ENCODE assay signal across 18 cellular contexts in genomic region chr11:115084191-115084590, GRCh38.
DNase-seq lines count a peak whose midpoint lies in the region; ATAC-seq and TF ChIP-seq lines count a peak whose summit lies in the region.
"Had no signal": no experiment of that assay in that cellular context is flagged by ENCODE, and none has a peak within 500 bp of the region (broad histone marks: within the 10 kb centered on the region; RNA-seq: fewer than 3 reads in every experiment).

No MANE protein-coding gene starts in this region.

- H3K9me3 ChIP-seq in BE2C (no peaks in the 10 kb centered on the region), endodermal cell (ENCODE audit: control insufficient read depth, low read length) (no peaks in the 10 kb centered on the region)
- H3K9me3 ChIP-seq: Caco-2 had no signal

- no peak overlapping the region for H3K4me3 Mint-ChIP-seq in endodermal cell
- H3K4me3 Mint-ChIP-seq: CD4-positive, CD25-positive, alpha-beta regulatory T cell had no signal

- H3K4me3 ChIP-seq in BE2C (ENCODE audit: low read depth, low read length) (no peak overlapping the region), endodermal cell (ENCODE audit: low read length) (no peak overlapping the region)
- H3K4me3 ChIP-seq: GM23248 had no signal

- DNase-seq in BE2C = peak; percentile 39
- DNase-seq in D341Med (ENCODE audit: low spot score) = peak; percentile 81
- DNase-seq in NCI-H82 (lab: John Stamatoyannopoulos, UW) = peak; percentile 94
- DNase-seq in endodermal cell = peak; percentile 70
- DNase-seq in cerebellar cortex (ENCODE audit: low spot score) = no peak
- DNase-seq in stimulated activated CD4-positive, alpha-beta T cell treated with anti-CD3 and anti-CD28 coated beads, Interleukin-15, amount 100 ng/mL, for 24 hours = no peak
- DNase-seq in GOT3 (lab: John Stamatoyannopoulos, UW) = no peak
- DNase-seq: Caco-2; CD4-positive, CD25-positive, alpha-beta regulatory T cell; DMS79; GM23248; NCI-H1092; NCI-H1694; NCI-H510A; NK-92 treated with Interleukin-12 subunit alpha and Interleukin-12 subunit beta, amount 100 ng/mL, for 24 hours; OCI-M1; SIG-M5 had no signal

- peaks cover 14% of the 10 kb centered on the region for H3K4me1 ChIP-seq in BE2C
- H3K4me1 ChIP-seq in endodermal cell (ENCODE audit: control insufficient read depth, insufficient read depth, low read length) = no peaks in the 10 kb centered on the region
- H3K4me1 ChIP-seq: Caco-2 had no signal

- H3K9ac ChIP-seq in endodermal cell (ENCODE audit: extremely low read depth, low read length, poor library complexity, severe bottlenecking) = no peak overlapping the region
- H3K9ac ChIP-seq: GM23248 had no signal

- TF ChIP-seq CTCF in BE2C (IDR thresholded peaks at IDR 0.05; ENCODE audit: low read depth, low read length) = no peak
- TF ChIP-seq CTCF in endodermal cell (conservative IDR thresholded peaks at IDR 0.05) = no peak

- no peaks in the 10 kb centered on the region for H3K27me3 ChIP-seq in BE2C
- peaks cover 10% of the 10 kb centered on the region for H3K27me3 ChIP-seq in endodermal cell (ENCODE audit: control insufficient read depth, insufficient read depth, low read length, poor library complexity, severe bottlenecking)

- H3K4me1 Mint-ChIP-seq in endodermal cell = peaks cover 8% of the 10 kb centered on the region
- H3K4me1 Mint-ChIP-seq: CD4-positive, CD25-positive, alpha-beta regulatory T cell had no signal

- WGBS in endodermal cell (ENCODE audit: insufficient coverage in 1 of 2, insufficient read length in 1 of 2), 2 experiments = 50 to 79% methylated on average over 1 to 5 of the region's 5 CpGs

- H3K36me3 ChIP-seq in BE2C = no peaks in the 10 kb centered on the region
- H3K36me3 ChIP-seq in endodermal cell (ENCODE audit: control insufficient read depth, insufficient read depth, low read length) = no peaks in the 10 kb centered on the region

- ATAC-seq in GM21723 (IDR thresholded peaks at IDR 0.05; ENCODE audit: unreplicated experiment) = no peak

- H3K27ac Mint-ChIP-seq in endodermal cell = no peak overlapping the region
- H3K27ac Mint-ChIP-seq: CD4-positive, CD25-positive, alpha-beta regulatory T cell had no signal

- no peak overlapping the region for H3K27ac ChIP-seq in endodermal cell (ENCODE audit: low read depth, low read length)
- H3K27ac ChIP-seq: GM23248 had no signal

- no peaks in the 10 kb centered on the region for H3K9me3 Mint-ChIP-seq in endodermal cell

- no peaks in the 10 kb centered on the region for H3K36me3 Mint-ChIP-seq in endodermal cell (ENCODE audit: low read depth)
- H3K36me3 Mint-ChIP-seq: CD4-positive, CD25-positive, alpha-beta regulatory T cell had no signal

- peaks cover 16% of the 10 kb centered on the region for H3K27me3 Mint-ChIP-seq in endodermal cell (ENCODE audit: insufficient read depth)

Comparison
In these comparisons a context has a peak if more than half of its experiments do, and no peak if none do; other contexts are left out.
1. DNase-seq: peak in BE2C (single experiment), D341Med (single experiment), NCI-H82 (single experiment) and endodermal cell (single experiment); none in cerebellar cortex (single experiment), stimulated activated CD4-positive, alpha-beta T cell treated with anti-CD3 and anti-CD28 coated beads, Interleukin-15, amount 100 ng/mL, for 24 hours (single experiment) and GOT3 (single experiment).